8 cellular contexts compared by ENCODE assay signal in the genomic region with DNA sequence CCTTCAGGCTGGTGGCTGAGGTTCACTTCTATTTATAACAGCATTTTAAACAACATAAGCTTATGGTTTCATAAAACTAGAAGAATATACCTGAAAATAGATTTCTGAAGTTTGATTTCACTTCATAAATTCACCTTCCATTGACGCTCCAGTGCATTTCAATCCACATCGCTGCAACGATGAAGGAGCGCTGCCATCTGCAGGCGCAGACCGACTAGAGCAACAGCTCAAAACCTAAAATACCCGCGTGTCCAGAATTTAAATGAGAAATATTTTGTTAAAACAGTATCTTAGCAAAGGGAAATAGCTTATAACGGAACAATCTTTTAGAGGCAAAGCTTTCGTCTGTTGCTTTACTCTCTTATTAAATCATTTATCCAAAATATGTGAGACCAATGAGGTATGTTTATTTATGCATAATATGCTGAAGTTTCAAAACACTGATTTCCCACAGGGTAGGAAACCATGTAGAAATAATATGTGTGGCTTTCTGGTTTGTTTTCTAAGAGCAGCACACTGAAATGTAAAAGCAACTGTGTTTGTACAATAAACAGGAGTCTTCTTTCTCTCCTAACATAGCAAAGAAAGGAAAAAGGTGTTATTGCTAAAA.
DNase-seq lines count a peak whose midpoint lies in the region; ATAC-seq, FAIRE-seq and TF ChIP-seq lines count a peak whose summit lies in the region.

No MANE protein-coding gene starts in this region.

- no TSS peak for BruUV-seq in HepG2 (replicated peaks; lab: Mats Ljungman, UMichigan)

- no peak overlapping the region for H2AFZ ChIP-seq in KMS-11 (ENCODE audit: low read depth)
- H2AFZ ChIP-seq in HepG2 (ENCODE audit: low read length): no peak overlapping the region

- in situ Hi-C loops in astrocyte of the spinal cord (cut with HindIII; ENCODE audit: low sequenced_read_pairs) (no loop called here), HepG2 (cut with HindIII; ENCODE audit: extremely low pct_ligation_motif_present, low pct_unique_long_range_greater_than_20kb) (no loop called here), gastrocnemius medialis (cut with MboI; ENCODE audit: low sequenced_read_pairs in 4 of 4) (no loop called here)

- peaks cover 4% of the 10 kb centered on the region for H3K4me1 ChIP-seq in KMS-11 (ENCODE audit: low read depth, poor library complexity, severe bottlenecking)
- no peaks in the 10 kb centered on the region for H3K4me1 ChIP-seq in HepG2 (ENCODE audit: insufficient read depth, low read length)
- no peaks in the 10 kb centered on the region for H3K4me1 ChIP-seq in gastrocnemius medialis

- H4K20me1 ChIP-seq in KMS-11 (ENCODE audit: insufficient read depth) (no peaks in the 10 kb centered on the region), HepG2 (ENCODE audit: insufficient read depth, low read length) (no peaks in the 10 kb centered on the region)

- TF ChIP-seq RAD21 in HepG2 (CRISPR knock-in tag; IDR thresholded peaks at IDR 0.05): no peak

- 17% methylated on average over 10 of the region's 10 CpGs for WGBS in HepG2 (ENCODE audit: low lambda C conversion rate)

- DNase-seq in AG08395 (ENCODE audit: low spot score) (peak; percentile 35), astrocyte of the spinal cord (ENCODE audit: low read depth, low spot score) (peak; percentile 42), HepG2 (ENCODE audit: low spot score) (peak; percentile 4), gastrocnemius medialis (no peak)
- no peak for DNase-seq in activated CD4-positive, alpha-beta T cell treated with anti-CD3 and anti-CD28 coated beads, Interleukin-2, amount 50 U/mL, for 1 hour

- no peak overlapping the region for H3K4me2 ChIP-seq in KMS-11
- H3K4me2 ChIP-seq in HepG2 (ENCODE audit: low read depth, low read length): no peak overlapping the region

- no peaks in the 10 kb centered on the region for H3K36me3 ChIP-seq in KMS-11 (ENCODE audit: insufficient read depth)
- H3K36me3 ChIP-seq in HepG2 (replicated peaks in 1 of 2; ENCODE audit: control insufficient read depth in 1 of 2, insufficient read depth in 2 of 2, low read length in 2 of 2): no peaks in the 10 kb centered on the region
- no peaks in the 10 kb centered on the region for H3K36me3 ChIP-seq in gastrocnemius medialis

- FAIRE-seq in HepG2 (lab: Jason Lieb, UNC): no peak

- intact Hi-C loops in HepG2 (cut with micrococcal nuclease; ENCODE audit: unreplicated experiment): no loop called here
- intact Hi-C loops in gastrocnemius medialis (cut with DNase I; ENCODE audit: low total_unique reads): no loop called here

- CTCF ChIA-PET in HepG2 (lab: Yijun Ruan, JAX; ENCODE audit: low intra/inter-chr PET ratio, low total read pairs): interaction anchor here (0.7 kb wide), 1 partner anchor 1195 kb away, joined by 3 read pairs; no protein-coding TSS in a partner anchor

- H3K4me3 ChIP-seq in KMS-11 (IDR thresholded peaks at IDR 0.05; ENCODE audit: insufficient read depth, low read depth, low read length) (no peak overlapping the region), astrocyte of the spinal cord (ENCODE audit: low read depth, low read length) (no peak overlapping the region), HepG2 (replicated peaks in 1 of 3; ENCODE audit: insufficient read depth in 1 of 3, low read depth in 2 of 3, low read length in 3 of 3) (no peak overlapping the region), gastrocnemius medialis (no peak overlapping the region)

- no peaks in the 10 kb centered on the region for H3K27me3 ChIP-seq in KMS-11 (ENCODE audit: insufficient read depth, low read depth)
- H3K27me3 ChIP-seq in HepG2 (ENCODE audit: control insufficient read depth in 1 of 2, insufficient read depth in 2 of 2, low read length in 2 of 2): no peaks in the 10 kb centered on the region
- no peaks in the 10 kb centered on the region for H3K27me3 ChIP-seq in gastrocnemius medialis

- no peak overlapping the region for H3K9ac ChIP-seq in KMS-11
- H3K9ac ChIP-seq in HepG2 (ENCODE audit: insufficient read depth, low read depth, low read length): no peak overlapping the region

- ATAC-seq in HepG2: peak; percentile 60; the same call in 1 of the 3 replicates
- ATAC-seq in gastrocnemius medialis: no peak
- no peak for ATAC-seq in GM18498 (IDR thresholded peaks at IDR 0.05; ENCODE audit: unreplicated experiment)
- no peak for ATAC-seq in GM18873 (IDR thresholded peaks at IDR 0.05; ENCODE audit: low FRiP score, unreplicated experiment)

- no peaks in the 10 kb centered on the region for H3K9me3 ChIP-seq in HepG2 (ENCODE audit: low read length)
- no peaks in the 10 kb centered on the region for H3K9me3 ChIP-seq in gastrocnemius medialis

- no peak for TF ChIP-seq POLR2A in HepG2 (IDR thresholded peaks at IDR 0.05; ENCODE audit: insufficient read depth in 1 of 2, low read depth in 2 of 2, low read length in 2 of 2)
- TF ChIP-seq POLR2A in gastrocnemius medialis (IDR thresholded peaks at IDR 0.05): no peak

- TF ChIP-seq EP300 in HepG2 (IDR thresholded peaks at IDR 0.05; ENCODE audit: low read depth in 2 of 2, low read length in 2 of 2): no peak
- no peak for TF ChIP-seq EP300 in HepG2 (CRISPR knock-in tag; IDR thresholded peaks at IDR 0.05; ENCODE audit: borderline replicate concordance)

- no peaks in the 10 kb centered on the region for H3K79me2 ChIP-seq in KMS-11 (ENCODE audit: insufficient read depth, low read depth)
- no peaks in the 10 kb centered on the region for H3K79me2 ChIP-seq in HepG2 (ENCODE audit: insufficient read depth, low read length)

- H3K27ac ChIP-seq in KMS-11 (no peak overlapping the region), HepG2 (ENCODE audit: extremely low read length, insufficient read depth, low read length) (no peak overlapping the region), gastrocnemius medialis (no peak overlapping the region)

- POLR2A ChIA-PET in HepG2 (lab: Yijun Ruan, JAX): no interaction called here

- TF ChIP-seq CTCF in KMS-11 (conservative IDR thresholded peaks at IDR 0.05; ENCODE audit: low read depth, low read length) (peak; percentile 55), astrocyte of the spinal cord (IDR thresholded peaks at IDR 0.05; ENCODE audit: low read depth, low read length) (peak; percentile 73), HepG2 (CRISPR knock-in tag; IDR thresholded peaks at IDR 0.05) (peak; percentile 57), gastrocnemius medialis (IDR thresholded peaks at IDR 0.05 in 4 of 5, conservative IDR thresholded peaks at IDR 0.05 in 1 of 5) (peak in 2 of 5 experiments; percentile 7 to 27)

TF ChIP-seq in HepG2, 621 proteins besides CTCF, POLR2A, EP300 and RAD21:
- TF ChIP-seq NCOA2 (CRISPR knock-in tag; IDR thresholded peaks at IDR 0.05) (no peak), NBN (conservative IDR thresholded peaks at IDR 0.05) (no peak), RFX5 (IDR thresholded peaks at IDR 0.05; ENCODE audit: low read depth, low read length) (no peak), ZNF546 (CRISPR knock-in tag; conservative IDR thresholded peaks at IDR 0.05) (no peak), STAG1 (CRISPR knock-in tag; IDR thresholded peaks at IDR 0.05) (peak; percentile 75), SMC3 (IDR thresholded peaks at IDR 0.05; ENCODE audit: low read length) (peak; percentile 17; the same call in 1 of the 2 replicates), LCORL (IDR thresholded peaks at IDR 0.05) (no peak), LCORL (CRISPR knock-in tag; IDR thresholded peaks at IDR 0.05) (no peak), PHF21A (CRISPR knock-in tag; IDR thresholded peaks at IDR 0.05) (no peak), POLR2AphosphoS2 (IDR thresholded peaks at IDR 0.05; ENCODE audit: low read depth, low read length) (no peak)

Comparison
In these comparisons a context has a peak if more than half of its experiments do, and no peak if none do; other contexts are left out.
1. DNase-seq: peak in AG08395 (single experiment), astrocyte of the spinal cord (single experiment) and HepG2 (single experiment); none in gastrocnemius medialis (0 of 2) and activated CD4-positive, alpha-beta T cell treated with anti-CD3 and anti-CD28 coated beads, Interleukin-2, amount 50 U/mL, for 1 hour (single experiment).